In the genomic region with DNA sequence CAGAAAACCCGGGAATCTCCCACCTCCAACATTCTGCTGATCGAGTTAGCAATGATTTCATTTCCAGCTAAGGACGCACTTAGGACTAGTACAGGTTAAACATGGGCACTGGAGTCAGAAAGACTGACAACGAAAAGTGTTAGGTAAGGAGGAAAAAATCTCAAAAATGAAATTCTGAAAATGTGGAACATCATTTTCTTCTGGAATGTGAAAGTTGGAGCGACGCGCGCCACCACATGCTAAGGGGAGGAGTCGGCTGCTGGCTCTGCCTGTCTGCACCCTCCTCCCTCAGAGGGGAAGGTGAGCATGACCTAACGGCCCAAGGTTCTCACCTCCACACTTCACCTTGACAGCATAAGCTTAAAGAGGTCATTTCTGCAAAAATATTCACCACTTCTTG, we compare ENCODE assay signal across 34 cellular contexts.
"Had no signal": no experiment of that assay in that cellular context is flagged by ENCODE, and none has a peak within 500 bp of the region (broad histone marks: within the 10 kb centered on the region; RNA-seq: fewer than 3 reads in every experiment).

No MANE protein-coding gene starts in this region.

- H3K4me2 ChIP-seq: KMS-11 had no signal

- H3K9ac ChIP-seq: KMS-11 had no signal

- H3K4me3 ChIP-seq: MG63 had no signal

- H3K27ac ChIP-seq: KMS-11 had no signal

- H3K27me3 ChIP-seq: MG63 had no signal

- DNase-seq: Karpas-422, Kasumi-1, MG63, MM.1S, MV-4-11, NCI-H1048, NCI-H1092, NCI-H1092 treated with DMSO at 0.1 percent for 48 hours, NCI-H1105, NCI-H1105 treated with DMSO at 0.1 percent for 48 hours, NCI-H1417, NCI-H1417 treated with DMSO at 0.1 percent for 48 hours, NCI-H1436, NCI-H1436 treated with DMSO at 0.1 percent for 48 hours, NCI-H146, NCI-H1694, NCI-H1694 treated with DMSO at 0.1 percent for 48 hours, NCI-H187, NCI-H187 treated with DMSO at 0.1 percent for 48 hours, NCI-H1930, NCI-H2029, NCI-H2029 treated with DMSO at 0.1 percent for 48 hours, NCI-H2081, NCI-H2081 treated with DMSO at 0.1 percent for 48 hours, NCI-H2107, NCI-H2171, NCI-H2171 treated with DMSO at 0.1 percent for 48 hours, NCI-H2227 treated with DMSO at 0.1 percent for 48 hours, NCI-H226, NCI-H345, NCI-H446, NCI-H446 treated with DMSO at 0.1 percent for 48 hours, NCI-H510A had no signal

- H3K36me3 ChIP-seq: MG63 had no signal
